18 cellular contexts compared by ENCODE assay signal in genomic region chr17:68627956-68628355, GRCh38. TPM values are rescaled to one million over a fixed set of nuclear protein-coding genes. Genes with fewer than 3 reads are reported as not detected.
DNase-seq lines count a peak whose midpoint lies in the region; ATAC-seq, FAIRE-seq and TF ChIP-seq lines count a peak whose summit lies in the region.
"Had no signal": no experiment of that assay in that cellular context is flagged by ENCODE, and none has a peak within 500 bp of the region (broad histone marks: within the 10 kb centered on the region; RNA-seq: fewer than 3 reads in every experiment).

No MANE protein-coding gene starts in this region.

- no peak for TF ChIP-seq POLR2A in right lobe of liver (IDR thresholded peaks at IDR 0.05)

- TF ChIP-seq CTCF in HEK293 (tag by site-specific recombination; IDR thresholded peaks at IDR 0.05) (no peak), bronchial epithelial cell (IDR thresholded peaks at IDR 0.05; ENCODE audit: insufficient read depth, low read length, severe bottlenecking) (no peak), right lobe of liver (IDR thresholded peaks at IDR 0.05) (no peak)

- no peaks in the 10 kb centered on the region for H3K36me3 Mint-ChIP-seq in activated CD8-positive, alpha-beta memory T cell treated with anti-CD3 and anti-CD28 coated beads, Interleukin-2, amount 10 ng/mL, durations not matched to agents 7 days and 5 days
- no peaks in the 10 kb centered on the region for H3K36me3 Mint-ChIP-seq in activated T-helper 2 cell treated with anti-CD3 and anti-CD28 coated beads, Interferon-gamma antibody, Interleukin-2, Interleukin-4, amounts not matched to agents 10 μg/mL and 5 μg/mL and 100 μg/mL, durations not matched to agents 14 hours and 24 hours and 36 hours (ENCODE audit: low read depth)

- POLR2A ChIA-PET in HEK293 (lab: Yijun Ruan, JAX): no interaction called here

- peak; percentile 68 for FAIRE-seq in bronchial epithelial cell (lab: Jason Lieb, UNC)
- FAIRE-seq: HTR-8/SVneo had no signal

- H3K27me3 Mint-ChIP-seq in activated CD8-positive, alpha-beta memory T cell treated with anti-CD3 and anti-CD28 coated beads, Interleukin-2, amount 10 ng/mL, durations not matched to agents 7 days and 5 days: peaks cover 5% of the 10 kb centered on the region
- H3K27me3 Mint-ChIP-seq in activated T-helper 2 cell treated with anti-CD3 and anti-CD28 coated beads, Interferon-gamma antibody, Interleukin-2, Interleukin-4, amounts not matched to agents 10 μg/mL and 5 μg/mL and 100 μg/mL, durations not matched to agents 14 hours and 24 hours and 36 hours (ENCODE audit: low read depth): peaks cover 4% of the 10 kb centered on the region

- no peak overlapping the region for H3K4me3 ChIP-seq in HEK293 (ENCODE audit: low read depth, low read length)
- H3K4me3 ChIP-seq in bronchial epithelial cell (ENCODE audit: low read depth, low read length): no peak overlapping the region
- H3K4me3 ChIP-seq in right lobe of liver: no peak overlapping the region
- H3K4me3 ChIP-seq in thymus (ENCODE audit: low read length): no peak overlapping the region
- H3K4me3 ChIP-seq: coronary artery, ovary had no signal

- H3K9me3 Mint-ChIP-seq in activated CD8-positive, alpha-beta memory T cell treated with anti-CD3 and anti-CD28 coated beads, Interleukin-2, amount 10 ng/mL, durations not matched to agents 7 days and 5 days (ENCODE audit: low read depth): no peaks in the 10 kb centered on the region
- no peaks in the 10 kb centered on the region for H3K9me3 Mint-ChIP-seq in activated T-helper 2 cell treated with anti-CD3 and anti-CD28 coated beads, Interferon-gamma antibody, Interleukin-2, Interleukin-4, amounts not matched to agents 10 μg/mL and 5 μg/mL and 100 μg/mL, durations not matched to agents 14 hours and 24 hours and 36 hours
- H3K9me3 Mint-ChIP-seq: T-helper 2 cell treated with Interferon-gamma antibody and Interleukin-4, amounts not matched to agents 5 μg/mL and 100 μg/mL, for 36 hours had no signal

- H3K27ac ChIP-seq in HEK293 (ENCODE audit: extremely low read depth, low read depth, low read length) (no peak overlapping the region), right lobe of liver (no peak overlapping the region), thymus (ENCODE audit: low read depth) (peak overlapping the region; percentile 59)
- H3K27ac ChIP-seq: coronary artery had no signal

- no peaks in the 10 kb centered on the region for H3K4me1 Mint-ChIP-seq in activated CD8-positive, alpha-beta memory T cell treated with anti-CD3 and anti-CD28 coated beads, Interleukin-2, amount 10 ng/mL, durations not matched to agents 7 days and 5 days
- no peaks in the 10 kb centered on the region for H3K4me1 Mint-ChIP-seq in activated T-helper 2 cell treated with anti-CD3 and anti-CD28 coated beads, Interferon-gamma antibody, Interleukin-2, Interleukin-4, amounts not matched to agents 10 μg/mL and 5 μg/mL and 100 μg/mL, durations not matched to agents 14 hours and 24 hours and 36 hours (ENCODE audit: low read depth)

- DNase-seq in bronchial epithelial cell (ENCODE audit: low read depth) (peak; percentile 51), right lobe of liver (no peak)
- DNase-seq in activated CD8-positive, alpha-beta memory T cell treated with anti-CD3 and anti-CD28 coated beads, Interleukin-2, amount 10 ng/mL, durations not matched to agents 7 days and 5 days: no peak
- DNase-seq in activated T-helper 2 cell treated with anti-CD3 and anti-CD28 coated beads, Interferon-gamma antibody, Interleukin-2, Interleukin-4, amounts not matched to agents 10 μg/mL and 5 μg/mL and 100 μg/mL, durations not matched to agents 14 hours and 24 hours and 36 hours (ENCODE audit: low spot score): no peak
- DNase-seq: activated CD4-positive, alpha-beta T cell treated with anti-CD3 and anti-CD28 coated beads, Interleukin-2, amount 50 U/mL, for 1 hour; amygdala; DMS79; NCI-H2107; SHP77 treated with DMSO at 0.1 percent for 48 hours had no signal

- 0 out of 2 replicates have a peak, but pooled peaks cover 4% of the 10 kb centered on the region for H3K4me1 ChIP-seq in HEK293 (ENCODE audit: control insufficient read depth, insufficient read depth, low read length)
- no peaks in the 10 kb centered on the region for H3K4me1 ChIP-seq in right lobe of liver
- no peaks in the 10 kb centered on the region for H3K4me1 ChIP-seq in thymus (ENCODE audit: control insufficient read depth, insufficient read depth, low read length)

- no peak overlapping the region for H3K27ac Mint-ChIP-seq in activated CD8-positive, alpha-beta memory T cell treated with anti-CD3 and anti-CD28 coated beads, Interleukin-2, amount 10 ng/mL, durations not matched to agents 7 days and 5 days
- H3K27ac Mint-ChIP-seq in activated T-helper 2 cell treated with anti-CD3 and anti-CD28 coated beads, Interferon-gamma antibody, Interleukin-2, Interleukin-4, amounts not matched to agents 10 μg/mL and 5 μg/mL and 100 μg/mL, durations not matched to agents 14 hours and 24 hours and 36 hours: no peak overlapping the region
- H3K27ac Mint-ChIP-seq: T-helper 2 cell treated with Interferon-gamma antibody and Interleukin-4, amounts not matched to agents 5 μg/mL and 100 μg/mL, for 36 hours had no signal

- no peak overlapping the region for H3K4me3 Mint-ChIP-seq in activated CD8-positive, alpha-beta memory T cell treated with anti-CD3 and anti-CD28 coated beads, Interleukin-2, amount 10 ng/mL, durations not matched to agents 7 days and 5 days
- no peak overlapping the region for H3K4me3 Mint-ChIP-seq in activated T-helper 2 cell treated with anti-CD3 and anti-CD28 coated beads, Interferon-gamma antibody, Interleukin-2, Interleukin-4, amounts not matched to agents 10 μg/mL and 5 μg/mL and 100 μg/mL, durations not matched to agents 14 hours and 24 hours and 36 hours (ENCODE audit: low read depth)
- H3K4me3 Mint-ChIP-seq: T-helper 2 cell treated with Interferon-gamma antibody and Interleukin-4, amounts not matched to agents 5 μg/mL and 100 μg/mL, for 36 hours had no signal

- CTCF ChIA-PET in HEK293 (lab: Yijun Ruan, JAX): interaction anchor here (0.5 to 2.7 kb wide), 2 partner anchors 14 to 28 kb away, joined by 3 to 14 read pairs; no protein-coding TSS in a partner anchor
- CTCF ChIA-PET in activated CD8-positive, alpha-beta memory T cell treated with anti-CD3 and anti-CD28 coated beads, Interleukin-2, amount 10 ng/mL, durations not matched to agents 7 days and 5 days (lab: Charles Lee): no interaction called here

- H3K9me3 ChIP-seq in HEK293 (ENCODE audit: control insufficient read depth, insufficient read depth, low read depth, low read length) (no peaks in the 10 kb centered on the region), right lobe of liver (no peaks in the 10 kb centered on the region), thymus (ENCODE audit: control insufficient read depth) (no peaks in the 10 kb centered on the region)
- H3K9me3 ChIP-seq: ovary had no signal

- no peaks in the 10 kb centered on the region for H3K27me3 ChIP-seq in bronchial epithelial cell (ENCODE audit: control insufficient read depth, insufficient read depth, low read length)
- no peaks in the 10 kb centered on the region for H3K27me3 ChIP-seq in right lobe of liver
- H3K27me3 ChIP-seq in thymus (ENCODE audit: control insufficient read depth, insufficient read depth): no peaks in the 10 kb centered on the region
- H3K27me3 ChIP-seq: ovary had no signal

- intact Hi-C loops in right lobe of liver (cut with DNase I): loop anchor here in 1 of 2 donors (10.0 kb wide), 1 partner anchor 117 kb away; no protein-coding TSS in a partner anchor
- intact Hi-C loops in activated T-helper 2 cell treated with anti-CD3 and anti-CD28 coated beads, Interferon-gamma antibody, Interleukin-2, Interleukin-4, amounts not matched to agents 10 μg/mL and 5 μg/mL and 100 μg/mL, durations not matched to agents 14 hours and 24 hours and 36 hours (cut with micrococcal nuclease): no loop called here

- WGBS in right lobe of liver (ENCODE audit: insufficient coverage, low coverage, low lambda C conversion rate, missing lambda C conversion rate): 63% methylated on average over 4 of the region's 4 CpGs
- 98% methylated on average over 4 of the region's 4 CpGs for WGBS in thymus

- H3K36me3 ChIP-seq in HEK293 (ENCODE audit: control insufficient read depth in 2 of 2, insufficient read depth in 1 of 2, low read length in 2 of 2) (no peaks in the 10 kb centered on the region), bronchial epithelial cell (ENCODE audit: control insufficient read depth, insufficient read depth, low read length) (no peaks in the 10 kb centered on the region), right lobe of liver (no peaks in the 10 kb centered on the region), thymus (ENCODE audit: control insufficient read depth, insufficient read depth) (no peaks in the 10 kb centered on the region)
- H3K36me3 ChIP-seq: ovary had no signal

- peak; percentile 16 to 31 (median 25) for ATAC-seq in right lobe of liver
- no peak for ATAC-seq in activated CD8-positive, alpha-beta memory T cell treated with anti-CD3 and anti-CD28 coated beads, Interleukin-2, amount 10 ng/mL, durations not matched to agents 7 days and 5 days
- ATAC-seq in GM21528 (IDR thresholded peaks at IDR 0.05; ENCODE audit: low FRiP score, unreplicated experiment): no peak
- no peak for ATAC-seq in GM21737 (IDR thresholded peaks at IDR 0.05; ENCODE audit: unreplicated experiment)

TF ChIP-seq in HEK293, 187 proteins besides CTCF, POLR2A, EP300 and RAD21 (continues in another document):
- no peak for TF ChIP-seq ZNF266 (tag by site-specific recombination; IDR thresholded peaks at IDR 0.05; ENCODE audit: low read depth)
- peak; percentile 62 for TF ChIP-seq SP3 (tag by site-specific recombination; IDR thresholded peaks at IDR 0.05)
- TF ChIP-seq PRDM1 (tag by site-specific recombination; IDR thresholded peaks at IDR 0.05): no peak
- no peak for TF ChIP-seq ZNF221 (tag by site-specific recombination; IDR thresholded peaks at IDR 0.05; ENCODE audit: borderline replicate concordance)
- TF ChIP-seq GLI2 (tag by site-specific recombination; IDR thresholded peaks at IDR 0.05; ENCODE audit: borderline replicate concordance, low read depth): no peak
- TF ChIP-seq SCRT2 (tag by site-specific recombination; IDR thresholded peaks at IDR 0.05): no peak

RNA-seq across cellular contexts. Expression of gene FAM20A, which starts 26.8 kb away (rescaled TPM):
- 0.13 and 0.26 TPM in 2 replicates for total RNA-seq in bronchial epithelial cell
- 10 to 100 TPM; 28.2 to 86.0 (median 45.0) TPM for total RNA-seq in right lobe of liver
- 35.3 TPM for polyA plus RNA-seq in thymus
- total RNA-seq in activated CD8-positive, alpha-beta memory T cell treated with anti-CD3 and anti-CD28 coated beads, Interleukin-2, amount 10 ng/mL, durations not matched to agents 7 days and 5 days: not detected
- total RNA-seq in activated T-helper 2 cell treated with anti-CD3 and anti-CD28 coated beads, Interferon-gamma antibody, Interleukin-2, Interleukin-4, amounts not matched to agents 10 μg/mL and 5 μg/mL and 100 μg/mL, durations not matched to agents 14 hours and 24 hours and 36 hours: not detected in 2 replicates
- total RNA-seq: epithelial cell of proximal tubule had no signal

Comparison
In these comparisons a context has a peak if more than half of its experiments do, and no peak if none do; other contexts are left out.
1. ATAC-seq: peak in right lobe of liver (4 of 4); none in activated CD8-positive, alpha-beta memory T cell treated with anti-CD3 and anti-CD28 coated beads, Interleukin-2, amount 10 ng/mL, durations not matched to agents 7 days and 5 days (single experiment), GM21528 (single experiment) and GM21737 (single experiment).
2. RNA of gene FAM20A, which starts 26.8 kb away (total RNA-seq): 28.2 to 86.0 TPM in right lobe of liver; 0.13 to 0.26 TPM in bronchial epithelial cell, not detected in activated CD8-positive, alpha-beta memory T cell treated with anti-CD3 and anti-CD28 coated beads, Interleukin-2, amount 10 ng/mL, durations not matched to agents 7 days and 5 days and not detected in activated T-helper 2 cell treated with anti-CD3 and anti-CD28 coated beads, Interferon-gamma antibody, Interleukin-2, Interleukin-4, amounts not matched to agents 10 μg/mL and 5 μg/mL and 100 μg/mL, durations not matched to agents 14 hours and 24 hours and 36 hours; every median in the first group is over 10 times any median in the second.